12 cellular contexts compared by ENCODE assay signal in genomic region chr2:28346587-28346986, GRCh38. TPM values are rescaled to one million over a fixed set of nuclear protein-coding genes. Genes with fewer than 3 reads are reported as not detected.
DNase-seq lines count a peak whose midpoint lies in the region; ATAC-seq lines count a peak whose summit lies in the region.
"Had no signal": no experiment of that assay in that cellular context is flagged by ENCODE, and none has a peak within 500 bp of the region (broad histone marks: within the 10 kb centered on the region; RNA-seq: fewer than 3 reads in every experiment).

No MANE protein-coding gene starts in this region.

- H3K27me3 Mint-ChIP-seq in effector memory CD8-positive, alpha-beta T cell: no peaks in the 10 kb centered on the region

- peak overlapping the region; percentile 8 to 76 for H3K4me3 Mint-ChIP-seq in effector memory CD8-positive, alpha-beta T cell

- peak overlapping the region; percentile 28 to 93 for H3K27ac Mint-ChIP-seq in effector memory CD8-positive, alpha-beta T cell

- ATAC-seq in effector memory CD8-positive, alpha-beta T cell (replicated peaks): no peak
- ATAC-seq in GM21723 (IDR thresholded peaks at IDR 0.05; ENCODE audit: unreplicated experiment): no peak
- no peak for ATAC-seq in GM21447 (IDR thresholded peaks at IDR 0.05; ENCODE audit: unreplicated experiment)
- ATAC-seq: body of pancreas had no signal

- H3K4me1 Mint-ChIP-seq in effector memory CD8-positive, alpha-beta T cell (ENCODE audit: low read depth in 2 of 2): peaks cover 29 to 34% of the 10 kb centered on the region in 2 donors

- DNase-seq in NCI-H2171 treated with DMSO at 0.1 percent for 48 hours (lab: John Stamatoyannopoulos, UW) (peak; percentile 40), NCI-H2171 (lab: John Stamatoyannopoulos, UW) (no peak), NCI-H524 treated with DMSO at 0.1 percent for 48 hours (lab: John Stamatoyannopoulos, UW) (peak; percentile 80), posterior vena cava (ENCODE audit: low spot score) (peak; percentile 80), G401 (ENCODE audit: low spot score) (no peak)
- no peak for DNase-seq in effector memory CD8-positive, alpha-beta T cell
- DNase-seq: body of pancreas, DND-41, NCI-H345, WERI-Rb-1 had no signal

- in situ Hi-C loops in G401 (cut with HindIII; ENCODE audit: low sequenced_read_pairs): no loop called here

- intact Hi-C loops in posterior vena cava (cut with DNase I): no loop called here

- H3K9me3 Mint-ChIP-seq in effector memory CD8-positive, alpha-beta T cell: no peaks in the 10 kb centered on the region

- H3K36me3 Mint-ChIP-seq in effector memory CD8-positive, alpha-beta T cell (ENCODE audit: insufficient read depth): peaks cover 14% of the 10 kb centered on the region

RNA-seq across cellular contexts. Expression of gene FOSL2, which starts 46.1 kb away (rescaled TPM):
- total RNA-seq in posterior vena cava: 100 to 1,000 TPM; 105 to 141 TPM
- total RNA-seq in G401 (2014; rRNA removed; shearing (Covaris generic)): 12.1 and 16.1 TPM in 2 replicates

Comparison
In these comparisons a context has a peak if more than half of its experiments do, and no peak if none do; other contexts are left out.
1. DNase-seq: peak in NCI-H2171 treated with DMSO at 0.1 percent for 48 hours (single experiment), NCI-H524 treated with DMSO at 0.1 percent for 48 hours (single experiment) and posterior vena cava (single experiment); none in NCI-H2171 (single experiment), effector memory CD8-positive, alpha-beta T cell (0 of 3) and G401 (single experiment).